Comparison of ENCODE assay signal across 8 cellular contexts in genomic region chr19:14203788-14204187, GRCh38. TPM values are rescaled to one million over a fixed set of nuclear protein-coding genes. Genes with fewer than 3 reads are reported as not detected.
DNase-seq lines count a peak whose midpoint lies in the region; ATAC-seq and TF ChIP-seq lines count a peak whose summit lies in the region.
"Not testable (repeated sequence)": the region's sequence is repeated elsewhere in the genome, so short reads cannot be mapped to it uniquely, and the experiment has no call there.

No MANE protein-coding gene starts in this region.

- H3K27me3 Mint-ChIP-seq in CD4-positive, alpha-beta memory T cell; activated naive CD4-positive, alpha-beta T cell treated with anti-CD3 and anti-CD28 coated beads, Interleukin-2, amount 50 U/mL, for 24 hours; nephron progenitor cell (ENCODE audit: low read depth, poor library complexity): not testable (repeated sequence)
- H3K27me3 Mint-ChIP-seq in activated CD4-positive, alpha-beta T cell treated with anti-CD3 and anti-CD28 coated beads, Interleukin-2, amount 10 ng/mL, durations not matched to agents 24 days and 14 days, result peaks cover 40% of the 10 kb centered on the region
- H3K27me3 Mint-ChIP-seq in effector memory CD8-positive, alpha-beta T cell, result peaks cover 0 to 11% of the 10 kb centered on the region in 2 donors
- H3K27me3 Mint-ChIP-seq in immature natural killer cell (ENCODE audit: low read depth in 3 of 3), result peaks cover 8 to 12% (median 12%) of the 10 kb centered on the region in 3 donors
- peaks cover 29% of the 10 kb centered on the region for H3K27me3 Mint-ChIP-seq in stimulated activated naive CD8-positive, alpha-beta T cell treated with anti-CD3 and anti-CD28 coated beads, Interleukin-15, amount 100 ng/mL, for 72 hours

- H3K9me3 ChIP-seq in CD4-positive, alpha-beta memory T cell (ENCODE audit: control insufficient read depth in 1 of 2, low read length in 2 of 2); HUES6 (ENCODE audit: control insufficient read depth, insufficient read depth, low read depth, low read length): not testable (repeated sequence)

- not testable (repeated sequence) for ATAC-seq in effector memory CD8-positive, alpha-beta T cell (replicated peaks); stimulated activated naive CD8-positive, alpha-beta T cell treated with anti-CD3 and anti-CD28 coated beads, Interleukin-15, amount 100 ng/mL, for 72 hours

- DNase-seq in CD4-positive, alpha-beta memory T cell; activated CD4-positive, alpha-beta T cell treated with anti-CD3 and anti-CD28 coated beads, Interleukin-2, amount 10 ng/mL, durations not matched to agents 24 days and 14 days; effector memory CD8-positive, alpha-beta T cell; immature natural killer cell; nephron progenitor cell; stimulated activated naive CD8-positive, alpha-beta T cell treated with anti-CD3 and anti-CD28 coated beads, Interleukin-15, amount 100 ng/mL, for 72 hours: not testable (repeated sequence)

- H3K36me3 ChIP-seq in CD4-positive, alpha-beta memory T cell (ENCODE audit: insufficient read depth, low read length); HUES6 (ENCODE audit: control insufficient read depth, insufficient read depth, low read length): not testable (repeated sequence)

- POLR2A ChIA-PET in CD4-positive, alpha-beta memory T cell (lab: Charles Lee; ENCODE audit: partially characterized antibody), result interaction anchor here (1.0 kb wide), 1 partner anchor 178 kb away, joined by 5 read pairs; the partner anchor contains the start of gene ADGRE5

- H3K27ac Mint-ChIP-seq in CD4-positive, alpha-beta memory T cell, result peak overlapping the region in 2 of 7 donors; percentile 85
- H3K27ac Mint-ChIP-seq in activated CD4-positive, alpha-beta T cell treated with anti-CD3 and anti-CD28 coated beads, Interleukin-2, amount 10 ng/mL, durations not matched to agents 24 days and 14 days; activated naive CD4-positive, alpha-beta T cell treated with anti-CD3 and anti-CD28 coated beads, Interleukin-2, amount 50 U/mL, for 24 hours; nephron progenitor cell; stimulated activated naive CD8-positive, alpha-beta T cell treated with anti-CD3 and anti-CD28 coated beads, Interleukin-15, amount 100 ng/mL, for 72 hours: not testable (repeated sequence)
- H3K27ac Mint-ChIP-seq in effector memory CD8-positive, alpha-beta T cell, result peak overlapping the region in 1 of 2 donors; percentile 71
- H3K27ac Mint-ChIP-seq in immature natural killer cell, result peak overlapping the region in 1 of 6 donors; percentile 53

- H3K36me3 Mint-ChIP-seq in CD4-positive, alpha-beta memory T cell; activated CD4-positive, alpha-beta T cell treated with anti-CD3 and anti-CD28 coated beads, Interleukin-2, amount 10 ng/mL, durations not matched to agents 24 days and 14 days (ENCODE audit: low read depth); activated naive CD4-positive, alpha-beta T cell treated with anti-CD3 and anti-CD28 coated beads, Interleukin-2, amount 50 U/mL, for 24 hours; immature natural killer cell; nephron progenitor cell (ENCODE audit: low read depth): not testable (repeated sequence)
- peaks cover 14% of the 10 kb centered on the region for H3K36me3 Mint-ChIP-seq in effector memory CD8-positive, alpha-beta T cell (ENCODE audit: insufficient read depth)

- H3K4me1 ChIP-seq in CD4-positive, alpha-beta memory T cell (ENCODE audit: insufficient read depth, low read length), result peaks cover 16% of the 10 kb centered on the region
- H3K4me1 ChIP-seq in HUES6 (ENCODE audit: control insufficient read depth, insufficient read depth, low read length), result peaks cover 11% of the 10 kb centered on the region

- not testable (repeated sequence) for H3K9ac ChIP-seq in HUES6 (ENCODE audit: low read length)

- CTCF ChIA-PET in CD4-positive, alpha-beta memory T cell (lab: Charles Lee; ENCODE audit: partially characterized antibody), result not testable (repeated sequence)

- not testable (repeated sequence) for H3K9me3 Mint-ChIP-seq in CD4-positive, alpha-beta memory T cell; activated CD4-positive, alpha-beta T cell treated with anti-CD3 and anti-CD28 coated beads, Interleukin-2, amount 10 ng/mL, durations not matched to agents 24 days and 14 days; activated naive CD4-positive, alpha-beta T cell treated with anti-CD3 and anti-CD28 coated beads, Interleukin-2, amount 50 U/mL, for 24 hours; effector memory CD8-positive, alpha-beta T cell; immature natural killer cell; nephron progenitor cell; stimulated activated naive CD8-positive, alpha-beta T cell treated with anti-CD3 and anti-CD28 coated beads, Interleukin-15, amount 100 ng/mL, for 72 hours

- not testable (repeated sequence) for TF ChIP-seq CTCF in nephron progenitor cell (IDR thresholded peaks at IDR 0.05)

- H3K4me3 Mint-ChIP-seq in CD4-positive, alpha-beta memory T cell, result peak overlapping the region in 7 of 8 donors; percentile 42 to 90 (median 86)
- H3K4me3 Mint-ChIP-seq in activated CD4-positive, alpha-beta T cell treated with anti-CD3 and anti-CD28 coated beads, Interleukin-2, amount 10 ng/mL, durations not matched to agents 24 days and 14 days, result peak overlapping the region; percentile 75
- H3K4me3 Mint-ChIP-seq in activated naive CD4-positive, alpha-beta T cell treated with anti-CD3 and anti-CD28 coated beads, Interleukin-2, amount 50 U/mL, for 24 hours, result peak overlapping the region; percentile 89
- peak overlapping the region; percentile 66 to 83 for H3K4me3 Mint-ChIP-seq in effector memory CD8-positive, alpha-beta T cell
- peak overlapping the region; percentile 81 to 89 (median 84) for H3K4me3 Mint-ChIP-seq in immature natural killer cell
- H3K4me3 Mint-ChIP-seq in nephron progenitor cell, result peak overlapping the region; percentile 91
- peak overlapping the region; percentile 73 to 74 for H3K4me3 Mint-ChIP-seq in stimulated activated naive CD8-positive, alpha-beta T cell treated with anti-CD3 and anti-CD28 coated beads, Interleukin-15, amount 100 ng/mL, for 72 hours

- H3K27me3 ChIP-seq in CD4-positive, alpha-beta memory T cell (ENCODE audit: insufficient read depth, low read length); HUES6 (ENCODE audit: control insufficient read depth, insufficient read depth, low read length): not testable (repeated sequence)

- peaks cover 16 to 59% (median 42%) of the 10 kb centered on the region in 4 donors for H3K4me1 Mint-ChIP-seq in CD4-positive, alpha-beta memory T cell
- H3K4me1 Mint-ChIP-seq in activated CD4-positive, alpha-beta T cell treated with anti-CD3 and anti-CD28 coated beads, Interleukin-2, amount 10 ng/mL, durations not matched to agents 24 days and 14 days, result peaks cover 23% of the 10 kb centered on the region
- peaks cover 53% of the 10 kb centered on the region for H3K4me1 Mint-ChIP-seq in activated naive CD4-positive, alpha-beta T cell treated with anti-CD3 and anti-CD28 coated beads, Interleukin-2, amount 50 U/mL, for 24 hours
- H3K4me1 Mint-ChIP-seq in effector memory CD8-positive, alpha-beta T cell (ENCODE audit: low read depth in 2 of 2), result peaks cover 35 to 40% of the 10 kb centered on the region in 2 donors
- peaks cover 43 to 57% of the 10 kb centered on the region in 2 donors for H3K4me1 Mint-ChIP-seq in immature natural killer cell
- H3K4me1 Mint-ChIP-seq in nephron progenitor cell, result peaks cover 61% of the 10 kb centered on the region
- peaks cover 47% of the 10 kb centered on the region for H3K4me1 Mint-ChIP-seq in stimulated activated naive CD8-positive, alpha-beta T cell treated with anti-CD3 and anti-CD28 coated beads, Interleukin-15, amount 100 ng/mL, for 72 hours

- intact Hi-C loops in CD4-positive, alpha-beta memory T cell (cut with micrococcal nuclease), result loop anchor here (10.0 kb wide), 2 partner anchors 81 to 281 kb away; no protein-coding TSS in a partner anchor
- intact Hi-C loops in activated CD4-positive, alpha-beta T cell treated with anti-CD3 and anti-CD28 coated beads, Interleukin-2, amount 10 ng/mL, durations not matched to agents 24 days and 14 days (cut with micrococcal nuclease), result not testable (repeated sequence)

- not testable (repeated sequence) for H3K4me3 ChIP-seq in CD4-positive, alpha-beta memory T cell (ENCODE audit: low read length in 2 of 2)
- H3K4me3 ChIP-seq in HUES6 (ENCODE audit: low read depth, low read length), result peak overlapping the region; percentile 83

- H3K27ac ChIP-seq in CD4-positive, alpha-beta memory T cell (ENCODE audit: low read depth, low read length); HUES6 (ENCODE audit: low read depth, low read length): not testable (repeated sequence)

RNA-seq across cellular contexts. Expression of gene ADGRL1, which starts 2.2 kb away (rescaled TPM):
- total RNA-seq in CD4-positive, alpha-beta memory T cell, result 10 to 100 TPM; 19.3 to 22.0 TPM
- 1 to 10 TPM in 1 of 2 donors, under 1 TPM in 1; 0.55 to 1.3 TPM for polyA plus RNA-seq in CD4-positive, alpha-beta memory T cell
- 14.3 and 17.2 TPM in 2 replicates for total RNA-seq in activated CD4-positive, alpha-beta T cell treated with anti-CD3 and anti-CD28 coated beads, Interleukin-2, amount 10 ng/mL, durations not matched to agents 24 days and 14 days
- polyA plus RNA-seq in immature natural killer cell, result 1 to 10 TPM in 1 of 3 donors, under 1 TPM in 2; 0.52 to 2.1 (median 0.53) TPM
